8 cellular contexts compared by ENCODE assay signal in genomic region chr7:77696057-77696642, GRCh38. TPM values are rescaled to one million over a fixed set of nuclear protein-coding genes. Genes with fewer than 3 reads are reported as not detected.
DNase-seq lines count a peak whose midpoint lies in the region; ATAC-seq and TF ChIP-seq lines count a peak whose summit lies in the region.

RSBN1L (plus strand) TSS chr7:77696459; CDS start chr7:77696470, 11 bp downstream.

- POLR2A ChIA-PET in activated B cell treated with CpG ODN at 0.5 μM for 24 hours (lab: Charles Lee), result interaction anchor here (0.6 to 2.5 kb wide), 20 partner anchors 9 to 470 kb away, joined by 3 to 18 read pairs (median 4); partner anchors contain the start of genes PHTF2 and TMEM60

- intact Hi-C loops in activated B cell treated with CpG ODN at 0.5 μM for 24 hours (cut with micrococcal nuclease), result loop anchor here (1.0 to 5.0 kb wide), 4 partner anchors 102 to 279 kb away; partner anchors contain the start of genes GSAP, PHTF2 and TMEM60

- peak within 1 kb of the TSS; percentile 93 for H3K27ac Mint-ChIP-seq in activated B cell treated with CpG ODN at 0.5 μM for 24 hours

- H3K9me3 Mint-ChIP-seq in activated B cell treated with CpG ODN at 0.5 μM for 24 hours, result no peaks in the 10 kb centered on the region

- H3K27me3 Mint-ChIP-seq in activated B cell treated with CpG ODN at 0.5 μM for 24 hours, result no peaks in the 10 kb centered on the region

- H3K36me3 Mint-ChIP-seq in activated B cell treated with CpG ODN at 0.5 μM for 24 hours (ENCODE audit: low read depth), result peaks cover 20% of the 10 kb centered on the region

- ATAC-seq in GM18909 (IDR thresholded peaks at IDR 0.05; ENCODE audit: poor library complexity, unreplicated experiment) (peak; percentile 96), HG03175 (IDR thresholded peaks at IDR 0.05; ENCODE audit: unreplicated experiment) (peak; percentile 95), activated B cell treated with CpG ODN at 0.5 μM for 24 hours (ENCODE audit: low read depth) (peak; percentile 94)

- H3K4me3 ChIP-seq in AG09309 (ENCODE audit: control insufficient read depth, low read depth, low read length), result peak within 1 kb of the TSS; percentile 88

- H3K27ac ChIP-seq in caudate nucleus (ENCODE audit: low read depth, low read length), result peak within 1 kb of the TSS; percentile 95

- peak; percentile 44 for TF ChIP-seq CTCF in AG09309 (IDR thresholded peaks at IDR 0.05; ENCODE audit: control insufficient read depth, insufficient read depth, low read depth, low read length, missing control alignments)
- no peak for TF ChIP-seq CTCF in activated B cell treated with CpG ODN at 0.5 μM for 24 hours (IDR thresholded peaks at IDR 0.05)

- CTCF ChIA-PET in activated B cell treated with CpG ODN at 0.5 μM for 24 hours (lab: Charles Lee), result interaction anchor here (0.6 to 1.2 kb wide), 3 partner anchors 10 to 324 kb away, joined by 3 to 4 read pairs (median 4); no protein-coding TSS in a partner anchor

- peak within 1 kb of the TSS; percentile 96 for H3K4me3 Mint-ChIP-seq in activated B cell treated with CpG ODN at 0.5 μM for 24 hours

- H3K4me1 Mint-ChIP-seq in activated B cell treated with CpG ODN at 0.5 μM for 24 hours, result peaks cover 52% of the 10 kb centered on the region

- DNase-seq in AG09309 (ENCODE audit: low read depth), result peak; percentile 87
- peak; percentile 95 for DNase-seq in NCI-H226
- peak; percentile 96 for DNase-seq in activated B cell treated with CpG ODN at 0.5 μM for 24 hours
- peak; percentile 70 to 99 (median 98) for DNase-seq in caudate nucleus (lab: John Stamatoyannopoulos, UW)
- DNase-seq in inferior parietal cortex (ENCODE audit: extremely low spot score), result peak; percentile 98
- DNase-seq in stimulated activated CD4-positive, alpha-beta T cell treated with anti-CD3 and anti-CD28 coated beads, Interleukin-12 subunit alpha, Interleukin-12 subunit beta, amount 100 ng/mL, for 24 hours (ENCODE audit: low read depth in 2 of 2), result peak; percentile 97

RNA-seq across cellular contexts. Expression of gene RSBN1L, which starts in this region (rescaled TPM):
- 24.5 and 25.9 TPM in 2 replicates for total RNA-seq in activated B cell treated with CpG ODN at 0.5 μM for 24 hours

Comparison
In these comparisons a context has a peak if more than half of its experiments do, and no peak if none do; other contexts are left out.
1. Peak in every context shown above with its lines: DNase-seq, ATAC-seq, H3K4me3 ChIP-seq and H3K27ac ChIP-seq.